8 cellular contexts compared by ENCODE assay signal in genomic region chr14:64338616-64339316, GRCh38. TPM values are rescaled to one million over a fixed set of nuclear protein-coding genes. Genes with fewer than 3 reads are reported as not detected.
DNase-seq lines count a peak whose midpoint lies in the region; ATAC-seq and TF ChIP-seq lines count a peak whose summit lies in the region.

No MANE protein-coding gene starts in this region.

- H3K4me1 ChIP-seq in IMR-90 (ENCODE audit: control insufficient read depth, insufficient read depth, low read length), result no peaks in the 10 kb centered on the region
- H3K4me1 ChIP-seq in OCI-LY7 (ENCODE audit: insufficient read depth, low read length, poor library complexity, severe bottlenecking), result peaks cover 21% of the 10 kb centered on the region
- no peaks in the 10 kb centered on the region for H3K4me1 ChIP-seq in mucosa of descending colon (ENCODE audit: low read depth)

- peaks cover 19% of the 10 kb centered on the region; the same call in 1 of the 2 replicates for H3K79me2 ChIP-seq in OCI-LY7 (ENCODE audit: insufficient read depth, low read depth, low read length)

- H4K91ac ChIP-seq in IMR-90 (ENCODE audit: insufficient read depth, low read depth, low read length), result peak overlapping the region; percentile 77

- peak overlapping the region; percentile 75 for H3K9ac ChIP-seq in IMR-90 (ENCODE audit: low read depth, low read length)

- peak overlapping the region; percentile 77 for H3K18ac ChIP-seq in IMR-90 (ENCODE audit: low read depth, low read length)

- no peak overlapping the region for H2BK20ac ChIP-seq in IMR-90 (ENCODE audit: low read depth, low read length)

- ATAC-seq in GM21529 (IDR thresholded peaks at IDR 0.05; ENCODE audit: unreplicated experiment) (peak; percentile 90), IMR-90 (ENCODE audit: low read depth) (peak; percentile 92), mucosa of descending colon (peak; percentile 93)

- BruUV-seq in IMR-90 (replicated peaks; lab: Mats Ljungman, UMichigan), result no TSS peak
- BruUV-seq in OCI-LY7 (replicated peaks; lab: Mats Ljungman, UMichigan), result TSS peak; percentile 96

- H4K8ac ChIP-seq in IMR-90 (ENCODE audit: low read depth in 2 of 2, low read length in 2 of 2), result peak overlapping the region; percentile 98 to 99

- WGBS in IMR-90 (ENCODE audit: extremely low coverage in 2 of 2, insufficient read length in 1 of 2), 2 experiments, result 1% methylated on average over 25 of the region's 49 CpGs; no CpG with 5 or more reads in 1 of the 2 experiments

- H3K14ac ChIP-seq in IMR-90 (replicated peaks; ENCODE audit: low read depth, low read length), result peak overlapping the region; percentile 97

- dilution Hi-C loops in IMR-90 (cut with HindIII; ENCODE audit: low sequenced_read_pairs, unreplicated experiment), result no loop called here

- in situ Hi-C loops in IMR-90 (cut with MboI; ENCODE audit: low sequenced_read_pairs), result no loop called here

- H2BK120ac ChIP-seq in IMR-90 (ENCODE audit: low read depth, low read length), result peak overlapping the region; percentile 59; the same call in 1 of the 2 replicates

- H4K20me1 ChIP-seq in IMR-90 (ENCODE audit: insufficient read depth, low read length) (no peaks in the 10 kb centered on the region), OCI-LY7 (ENCODE audit: insufficient read depth, low read length) (no peaks in the 10 kb centered on the region)

- peaks cover 4 to 8% of the 10 kb centered on the region in 2 experiments; a peak in 3 of 4 replicates for H3K79me1 ChIP-seq in IMR-90 (ENCODE audit: low read depth in 1 of 2, low read length in 2 of 2)

- TF ChIP-seq RAD21 in IMR-90 (IDR thresholded peaks at IDR 0.05; ENCODE audit: low read length), result no peak

- H4K5ac ChIP-seq in IMR-90 (ENCODE audit: low read depth, low read length), result peak overlapping the region; percentile 99

- H2AK5ac ChIP-seq in IMR-90 (ENCODE audit: low read depth, low read length), result peak overlapping the region; percentile 30; the same call in 1 of the 2 replicates

- CTCF ChIA-PET in IMR-90 (lab: Yijun Ruan, JAX) (no interaction called here), OCI-LY7 (lab: Charles Lee; ENCODE audit: unreplicated experiment) (no interaction called here)

- peak overlapping the region; percentile 28 for H2AK9ac ChIP-seq in IMR-90 (replicated peaks; ENCODE audit: low read depth, low read length, poor library complexity)

- H3K4me2 ChIP-seq in IMR-90 (ENCODE audit: low read depth, low read length) (peak overlapping the region; percentile 91), OCI-LY7 (ENCODE audit: low read length) (peak overlapping the region; percentile 89)

- H3K27me3 ChIP-seq in IMR-90 (ENCODE audit: control insufficient read depth, insufficient read depth, low read length), result no peaks in the 10 kb centered on the region

- H3K36me3 ChIP-seq in IMR-90 (ENCODE audit: control insufficient read depth, insufficient read depth, low read length) (no peaks in the 10 kb centered on the region), OCI-LY7 (ENCODE audit: insufficient read depth, low read length) (peaks cover 7% of the 10 kb centered on the region; the same call in 1 of the 2 replicates), mucosa of descending colon (ENCODE audit: low read depth) (no peaks in the 10 kb centered on the region)

- peak overlapping the region; percentile 95 for H3K4ac ChIP-seq in IMR-90 (ENCODE audit: low read depth, low read length)

- POLR2A ChIA-PET in IMR-90 (lab: Charles Lee; ENCODE audit: unreplicated experiment) (no interaction called here), OCI-LY7 (lab: Charles Lee) (interaction anchor here (0.9 to 3.2 kb wide), 2 partner anchors 49 to 103 kb away, joined by 4 to 18 read pairs; partner anchors contain the start of gene MTHFD1)

- peak overlapping the region; percentile 68 for H3K4me3 ChIP-seq in IMR-90 (ENCODE audit: insufficient read depth, low read depth, low read length)
- H3K4me3 ChIP-seq in OCI-LY7 (ENCODE audit: low read depth, low read length, poor library complexity, severe bottlenecking), result peak overlapping the region; percentile 80
- H3K4me3 ChIP-seq in mucosa of descending colon, result peak overlapping the region; percentile 57

- H2BK15ac ChIP-seq in IMR-90 (ENCODE audit: low read depth, low read length), result no peak overlapping the region; the same call in 2 of the 3 replicates

- H3K9me1 ChIP-seq in IMR-90 (ENCODE audit: insufficient read depth, low read length), result peaks cover 3% of the 10 kb centered on the region; the same call in 1 of the 2 replicates

- peak; percentile 97 for DNase-seq in DMS114 treated with DMSO at 0.1 percent for 48 hours (lab: John Stamatoyannopoulos, UW; ENCODE audit: unreplicated experiment)
- DNase-seq in IMR-90, result peak; percentile 98
- peak; percentile 98 for DNase-seq in OCI-LY7 (ENCODE audit: low spot score)
- peak; percentile 76 for DNase-seq in activated T-cell treated with anti-CD3 and anti-CD28 coated beads for 4 hours
- DNase-seq in epithelial cell of prostate (ENCODE audit: low read depth, low spot score), result peak; percentile 91
- peak; percentile 93 to 96 (median 94) for DNase-seq in mucosa of descending colon
- DNase-seq in stimulated activated CD8-positive, alpha-beta memory T cell treated with anti-CD3 and anti-CD28 coated beads, Interleukin-4, amount 100 ng/mL, for 1 hour (ENCODE audit: low read depth in 2 of 2, low spot score in 1 of 2), result peak; percentile 54 to 67

- H3K23ac ChIP-seq in IMR-90 (ENCODE audit: low read depth, low read length), result peak overlapping the region; percentile 75

- intact Hi-C loops in IMR-90 (cut with micrococcal nuclease) (no loop called here), OCI-LY7 (cut with micrococcal nuclease; ENCODE audit: unreplicated experiment) (loop anchor here (1.0 to 2.0 kb wide), 3 partner anchors 49 to 166 kb away; partner anchors contain the start of genes AKAP5 and ZBTB1), mucosa of descending colon (cut with DNase I, micrococcal nuclease) (no loop called here)

- H3K27ac ChIP-seq in IMR-90 (ENCODE audit: insufficient read depth, low read length) (peak overlapping the region; percentile 78), OCI-LY7 (ENCODE audit: low read depth, low read length, poor library complexity, severe bottlenecking) (peak overlapping the region; percentile 76), epithelial cell of prostate (peak overlapping the region; percentile 71)

- TF ChIP-seq CTCF in IMR-90 (conservative IDR thresholded peaks at IDR 0.05; ENCODE audit: low read depth, low read length), result no peak
- no peak for TF ChIP-seq CTCF in OCI-LY7 (conservative IDR thresholded peaks at IDR 0.05; ENCODE audit: low read length)
- no peak for TF ChIP-seq CTCF in mucosa of descending colon (IDR thresholded peaks at IDR 0.05)

- H2BK5ac ChIP-seq in IMR-90 (ENCODE audit: low read depth, low read length, poor library complexity, severe bottlenecking), result peak overlapping the region; percentile 64

- H3K9me2 ChIP-seq in OCI-LY7 (ENCODE audit: insufficient read depth, low read length), result no peaks in the 10 kb centered on the region

- no peak; the same call in 1 of the 2 replicates for TF ChIP-seq POLR2A in IMR-90 (IDR thresholded peaks at IDR 0.05; ENCODE audit: low read depth, low read length)

- H3K56ac ChIP-seq in IMR-90 (ENCODE audit: extremely low read depth, insufficient read depth, low read length), result peak overlapping the region; percentile 23; the same call in 1 of the 2 replicates

- peak overlapping the region; percentile 97 for H2AFZ ChIP-seq in IMR-90 (replicated peaks; ENCODE audit: low read length, poor library complexity)
- peak overlapping the region; percentile 79 for H2AFZ ChIP-seq in OCI-LY7 (ENCODE audit: low read length)

- H3K9me3 ChIP-seq in IMR-90 (ENCODE audit: control insufficient read depth, insufficient read depth, low read length) (no peaks in the 10 kb centered on the region; the same call in 1 of the 2 replicates), OCI-LY7 (ENCODE audit: low read length) (peaks cover 11% of the 10 kb centered on the region), mucosa of descending colon (peaks cover 5% of the 10 kb centered on the region)

TF ChIP-seq in IMR-90, 13 proteins besides CTCF, POLR2A, EP300 and RAD21:
- peak; percentile 65; the same call in 1 of the 2 replicates for TF ChIP-seq MAZ (IDR thresholded peaks at IDR 0.05; ENCODE audit: borderline replicate concordance, low read depth, low read length)
- TF ChIP-seq USF2 (IDR thresholded peaks at IDR 0.05; ENCODE audit: low read depth, low read length), result no peak
TF ChIP-seq in IMR-90: peak in this region for 1.

RNA-seq across cellular contexts. Expression of gene ESR2, which starts 44.6 kb away (rescaled TPM):
- total RNA-seq in IMR-90 (2012; rRNA removed), result under 0.01 TPM in 2 replicates
- polyA plus RNA-seq in IMR-90 (2012; rRNA removed), result 0.03 TPM in 1 of 2 replicates, not detected in the other
- polyA plus RNA-seq in IMR-90 (2012; cell fraction: cytosol; rRNA removed), result 0.01 and 0.04 TPM in 2 replicates
- polyA plus RNA-seq in IMR-90 (2012; cell fraction: nucleus; rRNA removed; ENCODE audit: low replicate concordance), result 0.05 and 0.06 TPM in 2 replicates
- 13.4 and 15.9 TPM in 2 replicates for total RNA-seq in OCI-LY7 (2014; rRNA removed; shearing (Covaris generic))
- 30.4 and 37.7 TPM in 2 replicates for total RNA-seq in OCI-LY7 (2022)
- under 1 TPM; 0.32 to 0.60 (median 0.41) TPM for total RNA-seq in mucosa of descending colon

RNA-seq across cellular contexts. Expression of gene MTHFD1, which starts 49.4 kb away (rescaled TPM):
- total RNA-seq in IMR-90 (2012; rRNA removed) (59.7 and 64.9 TPM in 2 replicates), OCI-LY7 (2022) (163 and 166 TPM in 2 replicates), mucosa of descending colon (10 to 100 TPM; 35.9 to 73.3 (median 37.3) TPM)
- polyA plus RNA-seq in IMR-90 (2012; rRNA removed), result 30.4 and 32.2 TPM in 2 replicates
- 12.3 and 13.6 TPM in 2 replicates for polyA plus RNA-seq in IMR-90 (2012; cell fraction: cytosol; rRNA removed)
- polyA plus RNA-seq in IMR-90 (2012; cell fraction: nucleus; rRNA removed; ENCODE audit: low replicate concordance), result 14.8 and 40.8 TPM in 2 replicates
- total RNA-seq in OCI-LY7 (2014; rRNA removed; shearing (Covaris generic)), result 73.7 and 100 TPM in 2 replicates

Comparison
In these comparisons a context has a peak if more than half of its experiments do, and no peak if none do; other contexts are left out.
1. Peak in every context shown above with its lines: DNase-seq, ATAC-seq, H3K4me3 ChIP-seq and H3K27ac ChIP-seq.
2. RNA of gene ESR2, which starts 44.6 kb away (total RNA-seq): 13.4 to 37.7 TPM in OCI-LY7; 0.32 to 0.60 TPM in mucosa of descending colon and under 0.01 TPM in IMR-90; every median in the first group is over 4 times any median in the second.